ENCODE assay signal across 9 cellular contexts in the genomic region with DNA sequence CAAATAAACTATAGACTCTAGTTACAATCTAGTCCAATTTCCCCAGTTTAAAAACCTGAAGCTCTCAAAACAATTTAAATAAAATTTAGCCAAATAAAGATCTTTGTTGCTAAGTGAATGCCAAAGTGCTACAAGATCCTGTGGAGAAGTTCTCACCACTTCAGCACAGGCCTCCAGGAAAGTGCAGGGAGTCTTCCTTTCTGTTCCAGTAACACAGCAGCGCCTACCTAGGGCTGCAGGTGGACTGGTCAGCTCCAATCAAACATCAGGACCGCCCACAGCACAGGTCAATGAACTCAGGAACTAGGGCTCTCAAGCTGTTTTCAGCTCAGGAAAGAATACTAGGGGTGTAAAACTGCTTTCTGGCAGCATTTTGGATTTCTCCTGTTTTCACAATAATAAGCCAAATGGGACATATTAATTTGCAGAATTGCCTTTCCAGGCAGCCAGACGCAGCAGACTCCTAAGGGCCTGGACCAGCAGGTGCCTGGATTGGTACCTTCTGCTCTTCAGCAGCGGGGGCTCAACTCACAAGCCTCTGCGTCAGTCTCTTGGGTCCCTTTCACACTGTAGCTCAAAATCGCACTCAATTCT. TPM values are rescaled to one million over a fixed set of nuclear protein-coding genes. Genes with fewer than 3 reads are reported as not detected.
DNase-seq lines count a peak whose midpoint lies in the region; ATAC-seq and TF ChIP-seq lines count a peak whose summit lies in the region.
"Had no signal": no experiment of that assay in that cellular context is flagged by ENCODE, and none has a peak within 500 bp of the region (broad histone marks: within the 10 kb centered on the region; RNA-seq: fewer than 3 reads in every experiment).

No MANE protein-coding gene starts in this region.

- CTCF ChIA-PET in CD8-positive, alpha-beta T cell (lab: Charles Lee), result no interaction called here

- no peak for ATAC-seq in CD8-positive, alpha-beta T cell
- ATAC-seq in natural killer cell treated with Interleukin-12 subunit alpha and Interleukin-12 subunit beta and Interleukin-15 and Interleukin-18, amount 100 ng/mL, for 72 hours, result no peak
- ATAC-seq in GM19035 (IDR thresholded peaks at IDR 0.05; ENCODE audit: unreplicated experiment), result no peak

- peak overlapping the region; percentile 70 for H3K4me3 Mint-ChIP-seq in CD8-positive, alpha-beta T cell
- peak overlapping the region in 3 of 4 donors; percentile 9 to 65 (median 32) for H3K4me3 Mint-ChIP-seq in IgD-negative memory B cell
- peak overlapping the region; percentile 60 for H3K4me3 Mint-ChIP-seq in natural killer cell treated with Interleukin-12 subunit alpha and Interleukin-12 subunit beta and Interleukin-15 and Interleukin-18, amount 100 ng/mL, for 72 hours

- H3K4me3 ChIP-seq in CD8-positive, alpha-beta T cell (ENCODE audit: low read depth, low read length), result peak overlapping the region; percentile 40
- H3K4me3 ChIP-seq in epithelial cell of esophagus (ENCODE audit: low read length), result peak overlapping the region; percentile 64

- POLR2A ChIA-PET in CD8-positive, alpha-beta T cell (lab: Charles Lee), result interaction anchor here (0.7 to 0.9 kb wide), 2 partner anchors 8 to 146 kb away, joined by 3 to 4 read pairs; no protein-coding TSS in a partner anchor

- H3K36me3 ChIP-seq in CD8-positive, alpha-beta T cell (ENCODE audit: insufficient read depth, low read length), result no peaks in the 10 kb centered on the region

- no peak for TF ChIP-seq CTCF in CD8-positive, alpha-beta T cell (IDR thresholded peaks at IDR 0.05)
- TF ChIP-seq CTCF in epithelial cell of esophagus (IDR thresholded peaks at IDR 0.05; ENCODE audit: insufficient read depth, low read depth, low read length, missing control alignments), result peak; percentile 1

- H3K4me1 Mint-ChIP-seq in CD8-positive, alpha-beta T cell (ENCODE audit: low read depth), result peaks cover 15% of the 10 kb centered on the region
- peaks cover 0 to 5% (median 1%) of the 10 kb centered on the region in 3 donors for H3K4me1 Mint-ChIP-seq in IgD-negative memory B cell
- peaks cover 7 to 14% of the 10 kb centered on the region in 2 donors for H3K4me1 Mint-ChIP-seq in natural killer cell treated with Interleukin-12 subunit alpha and Interleukin-12 subunit beta and Interleukin-15 and Interleukin-18, amount 100 ng/mL, for 72 hours (ENCODE audit: low read depth in 2 of 2)

- no peak overlapping the region for H3K27ac ChIP-seq in CD8-positive, alpha-beta T cell (ENCODE audit: low read depth, low read length)

- intact Hi-C loops in CD8-positive, alpha-beta T cell (cut with DNase I, micrococcal nuclease), result no loop called here

- H3K27me3 Mint-ChIP-seq in CD8-positive, alpha-beta T cell (ENCODE audit: low read depth), result peaks cover 36% of the 10 kb centered on the region
- peaks cover 38% of the 10 kb centered on the region for H3K27me3 Mint-ChIP-seq in IgD-negative memory B cell
- peaks cover 10 to 13% of the 10 kb centered on the region in 2 donors for H3K27me3 Mint-ChIP-seq in natural killer cell treated with Interleukin-12 subunit alpha and Interleukin-12 subunit beta and Interleukin-15 and Interleukin-18, amount 100 ng/mL, for 72 hours

- no peaks in the 10 kb centered on the region for H3K27me3 ChIP-seq in CD8-positive, alpha-beta T cell (ENCODE audit: insufficient read depth, low read length)

- peaks cover 2% of the 10 kb centered on the region for H3K36me3 Mint-ChIP-seq in CD8-positive, alpha-beta T cell
- no peaks in the 10 kb centered on the region for H3K36me3 Mint-ChIP-seq in IgD-negative memory B cell
- H3K36me3 Mint-ChIP-seq in natural killer cell treated with Interleukin-12 subunit alpha and Interleukin-12 subunit beta and Interleukin-15 and Interleukin-18, amount 100 ng/mL, for 72 hours, result no peaks in the 10 kb centered on the region

- H3K9me3 ChIP-seq in CD8-positive, alpha-beta T cell (ENCODE audit: low read length), result no peaks in the 10 kb centered on the region

- H3K9me3 Mint-ChIP-seq in CD8-positive, alpha-beta T cell, result no peaks in the 10 kb centered on the region
- H3K9me3 Mint-ChIP-seq in IgD-negative memory B cell, result peaks cover 0 to 6% (median 0%) of the 10 kb centered on the region in 3 donors
- no peaks in the 10 kb centered on the region for H3K9me3 Mint-ChIP-seq in natural killer cell treated with Interleukin-12 subunit alpha and Interleukin-12 subunit beta and Interleukin-15 and Interleukin-18, amount 100 ng/mL, for 72 hours

- peaks cover 8% of the 10 kb centered on the region for H3K4me1 ChIP-seq in CD8-positive, alpha-beta T cell (ENCODE audit: insufficient read depth, low read length)

- DNase-seq in CD8-positive, alpha-beta T cell, result no peak
- peak; percentile 36 for DNase-seq in epithelial cell of esophagus (ENCODE audit: low read depth)
- no peak for DNase-seq in natural killer cell treated with Interleukin-12 subunit alpha and Interleukin-12 subunit beta and Interleukin-15 and Interleukin-18, amount 100 ng/mL, for 72 hours (ENCODE audit: low spot score)
- DNase-seq in cerebellar cortex (ENCODE audit: low spot score), result no peak
- DNase-seq in NCI-H1092 (lab: John Stamatoyannopoulos, UW), result no peak
- DNase-seq in NCI-H82 (lab: John Stamatoyannopoulos, UW), result no peak
- DNase-seq: stimulated activated CD4-positive, alpha-beta T cell treated with anti-CD3 and anti-CD28 coated beads, Interleukin-12 subunit alpha, Interleukin-12 subunit beta, amount 100 ng/mL, for 4 hours had no signal

- no peak overlapping the region for H3K27ac Mint-ChIP-seq in CD8-positive, alpha-beta T cell
- no peak overlapping the region for H3K27ac Mint-ChIP-seq in IgD-negative memory B cell
- no peak overlapping the region for H3K27ac Mint-ChIP-seq in natural killer cell treated with Interleukin-12 subunit alpha and Interleukin-12 subunit beta and Interleukin-15 and Interleukin-18, amount 100 ng/mL, for 72 hours

RNA-seq across cellular contexts. Expression of a gene that starts 1.5 kb away (rescaled TPM):
- under 1 TPM; 0.19 to 0.41 TPM for total RNA-seq in CD8-positive, alpha-beta T cell
- polyA plus RNA-seq in IgD-negative memory B cell, result not detected
- total RNA-seq in natural killer cell treated with Interleukin-12 subunit alpha and Interleukin-12 subunit beta and Interleukin-15 and Interleukin-18, amount 100 ng/mL, for 72 hours, result 1 to 10 TPM in 1 of 2 donors, under 1 TPM in 1; 0.90 to 1.6 TPM
